Comparison of ENCODE assay signal across 13 cellular contexts in genomic region chr6:714100-714499, GRCh38. TPM values are rescaled to one million over a fixed set of nuclear protein-coding genes. Genes with fewer than 3 reads are reported as not detected.
"Had no signal": no experiment of that assay in that cellular context is flagged by ENCODE, and none has a peak within 500 bp of the region (broad histone marks: within the 10 kb centered on the region; RNA-seq: fewer than 3 reads in every experiment).

No MANE protein-coding gene starts in this region.

- H3K27me3 ChIP-seq: foreskin keratinocyte had no signal

- H3K36me3 Mint-ChIP-seq: naive thymus-derived CD8-positive, alpha-beta T cell; type B pancreatic cell had no signal

- H3K4me3 Mint-ChIP-seq: type B pancreatic cell had no signal

- H3K9me3 Mint-ChIP-seq: type B pancreatic cell had no signal

- H3K27ac Mint-ChIP-seq: type B pancreatic cell had no signal

- H3K27ac ChIP-seq: foreskin keratinocyte, neutrophil, skin epidermis had no signal

- H3K9me3 ChIP-seq: neutrophil, stomach had no signal

- H3K36me3 ChIP-seq: neutrophil, stomach had no signal

- H3K4me1 ChIP-seq: foreskin keratinocyte had no signal

- DNase-seq: cortex of kidney; effector memory CD4-positive, alpha-beta T cell; foreskin keratinocyte; kidney glomerular epithelial cell; mammary epithelial cell; naive thymus-derived CD8-positive, alpha-beta T cell; stimulated activated CD4-positive, alpha-beta T cell treated with anti-CD3 and anti-CD28 coated beads, Interleukin-2, amount 100 ng/mL, for 24 hours; stimulated activated naive CD4-positive, alpha-beta T cell; stomach had no signal

- H3K4me3 ChIP-seq: skin epidermis, stomach had no signal

RNA-seq across cellular contexts. Expression of gene HUS1B, which starts 57.2 kb away (rescaled TPM):
- total RNA-seq: epithelial cell of proximal tubule had no signal
